In the genomic region with DNA sequence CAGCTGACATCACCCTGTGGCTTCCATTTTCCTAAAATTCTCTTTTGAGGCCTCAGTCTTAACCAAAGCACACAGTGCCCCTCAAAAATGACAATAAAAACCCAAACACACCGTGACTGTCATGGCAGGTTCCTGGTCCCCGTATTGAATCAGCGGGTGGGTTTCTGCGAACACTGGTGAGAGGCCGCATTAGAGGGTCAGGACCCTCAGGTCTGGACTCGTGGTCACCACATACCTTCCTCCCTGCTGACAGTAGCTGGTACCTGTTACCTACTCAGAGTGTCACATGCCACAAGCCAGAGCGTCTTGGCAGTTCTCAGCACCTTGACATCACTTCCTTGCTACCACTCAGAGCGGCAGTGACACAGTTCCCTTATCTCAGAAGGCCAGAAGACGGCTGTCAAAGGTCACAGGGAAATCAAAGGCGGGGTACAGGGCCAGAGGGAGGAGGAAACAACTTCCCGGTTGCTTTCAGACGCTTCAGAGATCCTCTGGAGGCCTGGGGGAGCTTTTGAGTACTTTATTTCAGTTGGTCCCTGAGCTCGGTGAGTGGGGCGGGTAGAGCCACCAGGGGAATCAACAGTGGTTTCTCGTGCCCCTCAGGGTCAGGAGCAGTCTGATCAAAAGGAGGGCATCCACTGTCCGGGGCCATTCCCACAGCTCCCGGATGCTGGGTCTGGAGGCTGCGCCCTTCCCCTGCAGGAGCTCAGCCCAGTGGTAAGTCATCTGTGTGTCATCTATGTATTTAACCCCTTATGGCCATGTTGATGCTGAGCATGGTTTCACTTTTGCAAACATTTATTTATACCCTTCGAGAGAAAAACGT, we compare ENCODE assay signal across 1 cellular context.
TF ChIP-seq lines count a peak whose summit lies in the region.

CCR5AS (minus strand) TSS at position 281 of the 826 bp plus-strand sequence.
CCRL2 (plus strand) TSS at position 474 of the 826 bp plus-strand sequence. CDS start 821 bp downstream, outside the sequence.

TF ChIP-seq in endothelial cell of umbilical vein, 7 proteins besides CTCF, POLR2A, EP300 and RAD21 (continued from another document):
- TF ChIP-seq EZH2 (IDR thresholded peaks at IDR 0.05; ENCODE audit: borderline replicate concordance, low read depth, low read length, severe bottlenecking) (no peak), POLR2AphosphoS5 (IDR thresholded peaks at IDR 0.05; ENCODE audit: insufficient read depth, low read depth, low read length) (peak; percentile 38)
